In the genomic region with DNA sequence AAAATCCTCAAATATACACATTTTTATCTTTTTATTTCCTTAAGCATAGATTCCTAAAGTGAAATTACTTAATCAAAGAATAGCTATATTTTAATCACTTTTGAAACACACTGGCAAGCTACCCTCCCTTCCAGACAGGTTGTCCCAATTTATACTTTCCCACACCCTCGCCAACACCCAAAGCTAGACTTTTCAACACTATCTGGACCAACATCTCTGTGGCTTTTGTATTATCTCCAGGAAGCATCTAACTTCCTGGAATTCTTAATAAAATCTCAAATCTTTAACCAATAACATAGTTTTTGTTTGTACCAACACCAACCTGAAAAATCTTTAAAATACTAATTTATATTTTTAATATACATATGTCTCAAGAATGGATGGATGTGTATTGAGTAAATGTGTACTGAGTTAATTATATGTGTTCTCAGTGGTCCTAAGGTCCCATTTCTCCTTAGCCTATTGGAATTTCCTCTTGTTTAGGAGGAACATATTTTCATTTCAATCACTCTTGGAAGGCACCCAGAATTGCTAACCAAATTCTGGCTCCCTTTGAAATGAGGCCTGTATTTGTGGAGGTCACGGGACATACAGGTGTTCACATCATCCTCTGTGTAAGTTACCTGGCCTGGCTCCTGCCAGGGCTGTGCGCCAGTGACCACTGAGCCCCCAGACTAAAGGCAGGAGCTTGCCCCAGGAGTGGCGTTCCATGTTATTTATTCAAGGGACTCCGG, we compare ENCODE assay signal across 21 cellular contexts.
"Had no signal": no experiment of that assay in that cellular context is flagged by ENCODE, and none has a peak within 500 bp of the region (broad histone marks: within the 10 kb centered on the region; RNA-seq: fewer than 3 reads in every experiment).

No MANE protein-coding gene starts in this region.

- H3K9me3 ChIP-seq: lower lobe of right lung, thyroid gland had no signal

- DNase-seq: activated CD4-positive, alpha-beta memory T cell treated with anti-CD3 and anti-CD28 coated beads, Interleukin-2, amount 10 ng/mL, durations not matched to agents 7 days and 5 days; activated CD4-positive, alpha-beta T cell treated with anti-CD3 and anti-CD28 coated beads, Interleukin-2, amount 10 ng/mL, durations not matched to agents 24 days and 14 days; activated CD8-positive, alpha-beta memory T cell treated with anti-CD3 and anti-CD28 coated beads, Interleukin-2, amount 10 ng/mL, durations not matched to agents 7 days and 5 days; activated effector memory CD4-positive, alpha-beta T cell treated with anti-CD3 and anti-CD28 coated beads, Interleukin-2, amount 50 U/mL, for 16 hours; activated naive CD4-positive, alpha-beta T cell treated with anti-CD3 and anti-CD28 coated beads, Interleukin-2, amount 10 ng/mL, durations not matched to agents 7 days and 5 days; activated T-cell treated with anti-CD3 and anti-CD28 coated beads for 4 hours; amygdala; effector CD8-positive, alpha-beta T cell; foreskin melanocyte; glutamatergic neuron; hypothalamus; lower lobe of right lung; naive thymus-derived CD4-positive, alpha-beta T cell; retina; stimulated activated CD4-positive, alpha-beta T cell treated with anti-CD3 and anti-CD28 coated beads, Interleukin-12 subunit alpha, Interleukin-12 subunit beta, amount 100 ng/mL, for 4 hours; stimulated activated CD4-positive, alpha-beta T cell treated with anti-CD3 and anti-CD28 coated beads, Interleukin-4, amount 100 ng/mL, for 4 hours; stimulated activated naive CD8-positive, alpha-beta T cell treated with anti-CD3 and anti-CD28 coated beads, Interleukin-15, Interleukin-2, amounts not matched to agents 100 U/mL and 50 U/mL, for 24 hours; thyroid gland had no signal

- H3K4me1 ChIP-seq: thyroid gland had no signal

- H3K4me3 ChIP-seq: lower lobe of right lung, thyroid gland had no signal

- ATAC-seq: activated CD4-positive, CD25-positive, alpha-beta regulatory T cell treated with anti-CD3 and anti-CD28 coated beads, Interleukin-2, amount 50 U/mL, for 24 hours; activated CD8-positive, alpha-beta memory T cell treated with anti-CD3 and anti-CD28 coated beads, Interleukin-2, amount 10 ng/mL, durations not matched to agents 7 days and 5 days; esophagus mucosa; lower lobe of right lung; naive thymus-derived CD4-positive, alpha-beta T cell; stimulated activated naive CD8-positive, alpha-beta T cell treated with anti-CD3 and anti-CD28 coated beads, Interleukin-15, Interleukin-2, amounts not matched to agents 100 U/mL and 50 U/mL, for 24 hours had no signal

- H3K27me3 ChIP-seq: thyroid gland had no signal

- H3K36me3 ChIP-seq: lower lobe of right lung, thyroid gland had no signal

- H3K27ac ChIP-seq: lower lobe of right lung, VCaP had no signal
